Comparison of ENCODE assay signal across 9 cellular contexts in the genomic region with DNA sequence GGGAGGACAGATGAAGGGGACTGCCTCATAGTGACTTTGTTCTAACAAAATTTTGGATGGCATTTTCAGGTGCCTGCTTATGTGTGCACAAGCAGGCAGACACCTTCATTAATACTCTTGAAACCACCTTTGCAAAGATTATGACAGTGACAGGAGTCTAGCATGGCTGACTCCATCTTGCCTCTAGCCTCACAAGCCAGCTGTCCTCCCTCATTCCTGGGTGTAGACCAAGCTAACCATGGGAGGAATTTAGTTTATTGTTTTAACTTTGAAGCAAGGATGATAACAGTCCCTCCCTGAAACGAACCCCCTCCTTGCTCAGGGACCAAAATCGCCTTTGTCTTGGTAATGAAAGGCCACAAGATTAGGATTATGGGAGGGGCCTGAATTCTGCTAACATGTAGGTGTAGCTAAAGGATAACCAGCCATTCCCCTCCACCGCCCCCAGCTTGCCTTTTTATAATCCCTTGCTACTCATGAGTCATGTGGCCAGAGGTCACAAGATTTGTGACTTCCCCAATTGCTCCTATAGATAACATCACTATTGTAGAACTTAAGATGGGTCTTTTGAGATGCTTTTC.
A peak's percentile ranks its signal among the peaks of the same experiment; 100 is the strongest.
DNase-seq lines count a peak whose midpoint lies in the region; ATAC-seq, FAIRE-seq and TF ChIP-seq lines count a peak whose summit lies in the region.
"Had no signal": no experiment of that assay in that cellular context is flagged by ENCODE, and none has a peak within 500 bp of the region (broad histone marks: within the 10 kb centered on the region; RNA-seq: fewer than 3 reads in every experiment).

No MANE protein-coding gene starts in this region.

- H3K4me1 ChIP-seq in HUES48 (ENCODE audit: control insufficient read depth, insufficient read depth, low read length) (peaks cover 27% of the 10 kb centered on the region), lung (ENCODE audit: control insufficient read depth in 2 of 2, insufficient read depth in 2 of 2, low read length in 2 of 2) (peaks cover 0 to 2% of the 10 kb centered on the region in 2 donors), sigmoid colon (peaks cover 0 to 26% (median 17%) of the 10 kb centered on the region in 4 donors)

- intact Hi-C loops in CD14-positive monocyte (cut with micrococcal nuclease), result loop anchor here (2.0 to 10.0 kb wide), 5 partner anchors 22 to 228 kb away; no protein-coding TSS in a partner anchor
- intact Hi-C loops in activated T-helper 2 cell treated with anti-CD3 and anti-CD28 coated beads, Interferon-gamma antibody, Interleukin-2, Interleukin-4, amounts not matched to agents 10 μg/mL and 5 μg/mL and 100 μg/mL, durations not matched to agents 14 hours and 24 hours and 36 hours (cut with micrococcal nuclease), result loop anchor here (1.0 to 10.0 kb wide), 6 partner anchors 22 to 231 kb away; no protein-coding TSS in a partner anchor
- intact Hi-C loops in sigmoid colon (cut with DNase I), result no loop called here

- H3K27ac ChIP-seq in HUES48 (ENCODE audit: low read depth, low read length), result peak overlapping the region; percentile 98
- H3K27ac ChIP-seq in lung (ENCODE audit: low read depth in 1 of 2, low read length in 1 of 2), result peak overlapping the region in 1 of 2 donors; percentile 45
- no peak overlapping the region for H3K27ac ChIP-seq in sigmoid colon

- peaks cover 0 to 2% (median 0%) of the 10 kb centered on the region in 3 donors for H3K27me3 Mint-ChIP-seq in CD14-positive monocyte (ENCODE audit: low read depth in 3 of 3)
- no peaks in the 10 kb centered on the region for H3K27me3 Mint-ChIP-seq in activated T-helper 2 cell treated with anti-CD3 and anti-CD28 coated beads, Interferon-gamma antibody, Interleukin-2, Interleukin-4, amounts not matched to agents 10 μg/mL and 5 μg/mL and 100 μg/mL, durations not matched to agents 14 hours and 24 hours and 36 hours (ENCODE audit: low read depth)

- TF ChIP-seq CTCF in CD14-positive monocyte (IDR thresholded peaks at IDR 0.05) (no peak), lung (IDR thresholded peaks at IDR 0.05; ENCODE audit: control extremely low read depth, extremely low read depth) (no peak), sigmoid colon (IDR thresholded peaks at IDR 0.05) (no peak)

- DNase-seq in CD14-positive monocyte (ENCODE audit: low spot score) (peak; percentile 93), lung (ENCODE audit: low spot score) (peak; percentile 46), sigmoid colon (no peak), H54 (ENCODE audit: insufficient read length, low spot score) (no peak), 8988T (no peak)
- DNase-seq in activated T-helper 2 cell treated with anti-CD3 and anti-CD28 coated beads, Interferon-gamma antibody, Interleukin-2, Interleukin-4, amounts not matched to agents 10 μg/mL and 5 μg/mL and 100 μg/mL, durations not matched to agents 14 hours and 24 hours and 36 hours (ENCODE audit: low spot score), result no peak

- H3K27ac Mint-ChIP-seq in CD14-positive monocyte, result peak overlapping the region; percentile 99 to 100 (median 100)
- H3K27ac Mint-ChIP-seq in activated T-helper 2 cell treated with anti-CD3 and anti-CD28 coated beads, Interferon-gamma antibody, Interleukin-2, Interleukin-4, amounts not matched to agents 10 μg/mL and 5 μg/mL and 100 μg/mL, durations not matched to agents 14 hours and 24 hours and 36 hours, result peak overlapping the region; percentile 90

- ATAC-seq in lung (ENCODE audit: insufficient read depth, low FRiP score), result no peak
- ATAC-seq in HG03095 (IDR thresholded peaks at IDR 0.05; ENCODE audit: unreplicated experiment), result no peak

- peaks cover 76% of the 10 kb centered on the region for H3K4me1 Mint-ChIP-seq in CD14-positive monocyte
- H3K4me1 Mint-ChIP-seq in activated T-helper 2 cell treated with anti-CD3 and anti-CD28 coated beads, Interferon-gamma antibody, Interleukin-2, Interleukin-4, amounts not matched to agents 10 μg/mL and 5 μg/mL and 100 μg/mL, durations not matched to agents 14 hours and 24 hours and 36 hours (ENCODE audit: low read depth), result peaks cover 43% of the 10 kb centered on the region

- no peaks in the 10 kb centered on the region for H3K9me3 ChIP-seq in HUES48 (ENCODE audit: control insufficient read depth, insufficient read depth, low read length)
- peaks cover 0 to 4% of the 10 kb centered on the region in 2 donors for H3K9me3 ChIP-seq in lung (ENCODE audit: control insufficient read depth in 2 of 2, insufficient read depth in 1 of 2, low read length in 1 of 2)
- H3K9me3 ChIP-seq in sigmoid colon, result no peaks in the 10 kb centered on the region

- TF ChIP-seq EP300 in sigmoid colon (IDR thresholded peaks at IDR 0.05), result no peak

- H3K36me3 ChIP-seq in HUES48 (ENCODE audit: control insufficient read depth, insufficient read depth, low read length) (no peaks in the 10 kb centered on the region), lung (ENCODE audit: control insufficient read depth in 2 of 2, insufficient read depth in 2 of 2, low read length in 2 of 2) (no peaks in the 10 kb centered on the region), sigmoid colon (no peaks in the 10 kb centered on the region)

- TF ChIP-seq POLR2A in sigmoid colon (IDR thresholded peaks at IDR 0.05) (no peak), H54 (IDR thresholded peaks at IDR 0.05; ENCODE audit: low read depth, low read length) (no peak)

- FAIRE-seq in H54 (lab: Jason Lieb, UNC), result no peak
- FAIRE-seq: colon had no signal

- H3K36me3 Mint-ChIP-seq in CD14-positive monocyte, result peaks cover 11 to 15% of the 10 kb centered on the region in 2 donors
- H3K36me3 Mint-ChIP-seq in activated T-helper 2 cell treated with anti-CD3 and anti-CD28 coated beads, Interferon-gamma antibody, Interleukin-2, Interleukin-4, amounts not matched to agents 10 μg/mL and 5 μg/mL and 100 μg/mL, durations not matched to agents 14 hours and 24 hours and 36 hours (ENCODE audit: low read depth), result peaks cover 11% of the 10 kb centered on the region

- no peak overlapping the region for H3K4me3 ChIP-seq in HUES48 (ENCODE audit: low read depth, low read length)
- H3K4me3 ChIP-seq in lung, result no peak overlapping the region
- no peak overlapping the region for H3K4me3 ChIP-seq in sigmoid colon

- WGBS in lung, 2 donors, result 63 to 64% methylated on average over 3 of the region's 3 CpGs
- 13 to 47% methylated on average over 3 of the region's 3 CpGs for WGBS in sigmoid colon, 2 donors

- H3K27me3 ChIP-seq in HUES48 (ENCODE audit: control insufficient read depth, insufficient read depth, low read length), result no peaks in the 10 kb centered on the region
- H3K27me3 ChIP-seq in lung (ENCODE audit: control insufficient read depth, insufficient read depth), result no peaks in the 10 kb centered on the region
- no peaks in the 10 kb centered on the region for H3K27me3 ChIP-seq in sigmoid colon

- H3K9me3 Mint-ChIP-seq in CD14-positive monocyte, result peaks cover 2 to 5% (median 3%) of the 10 kb centered on the region in 7 donors
- no peaks in the 10 kb centered on the region for H3K9me3 Mint-ChIP-seq in activated T-helper 2 cell treated with anti-CD3 and anti-CD28 coated beads, Interferon-gamma antibody, Interleukin-2, Interleukin-4, amounts not matched to agents 10 μg/mL and 5 μg/mL and 100 μg/mL, durations not matched to agents 14 hours and 24 hours and 36 hours

- H3K9ac ChIP-seq in HUES48 (ENCODE audit: low read depth, low read length), result peak overlapping the region; percentile 36; the same call in 1 of the 2 replicates

- H3K4me3 Mint-ChIP-seq in CD14-positive monocyte, result peak overlapping the region; percentile 74 to 94
- no peak overlapping the region for H3K4me3 Mint-ChIP-seq in activated T-helper 2 cell treated with anti-CD3 and anti-CD28 coated beads, Interferon-gamma antibody, Interleukin-2, Interleukin-4, amounts not matched to agents 10 μg/mL and 5 μg/mL and 100 μg/mL, durations not matched to agents 14 hours and 24 hours and 36 hours (ENCODE audit: low read depth)

Comparison
In these comparisons a context has a peak if more than half of its experiments do, and no peak if none do; other contexts are left out.
1. DNase-seq: peak in CD14-positive monocyte (single experiment) and lung (single experiment); none in activated T-helper 2 cell treated with anti-CD3 and anti-CD28 coated beads, Interferon-gamma antibody, Interleukin-2, Interleukin-4, amounts not matched to agents 10 μg/mL and 5 μg/mL and 100 μg/mL, durations not matched to agents 14 hours and 24 hours and 36 hours (single experiment), sigmoid colon (single experiment), H54 (single experiment) and 8988T (single experiment).